In the genomic region with DNA sequence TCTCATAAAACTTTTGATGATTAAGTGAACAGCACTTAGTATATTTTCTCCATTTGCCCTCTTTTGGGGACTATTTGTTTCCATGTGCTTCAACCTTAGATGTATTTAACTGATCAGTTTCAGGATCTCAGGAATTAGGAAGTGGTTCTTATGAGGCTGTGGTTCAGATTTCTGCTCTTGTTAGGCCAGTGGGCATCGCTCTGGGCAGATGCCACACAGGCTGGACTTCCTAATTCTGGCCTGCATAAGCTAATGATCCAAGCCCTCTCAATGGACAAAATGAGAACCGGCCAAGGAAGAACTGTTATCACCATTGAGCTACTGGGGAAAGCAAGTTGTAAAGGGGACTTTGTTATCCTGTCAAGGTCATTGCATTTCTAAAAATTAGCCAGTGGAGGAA, we compare ENCODE assay signal across 10 cellular contexts.
"Had no signal": no experiment of that assay in that cellular context is flagged by ENCODE, and none has a peak within 500 bp of the region (broad histone marks: within the 10 kb centered on the region; RNA-seq: fewer than 3 reads in every experiment).

No MANE protein-coding gene starts in this region.

- DNase-seq: activated B cell treated with CpG ODN at 0.5 μM for 24 hours; activated CD4-positive, alpha-beta memory T cell treated with anti-CD3 and anti-CD28 coated beads for 36 hours; activated CD4-positive, alpha-beta T cell treated with anti-CD3 and anti-CD28 coated beads for 4 hours; activated T-cell treated with anti-CD3 and anti-CD28 coated beads for 4 hours; effector memory CD8-positive, alpha-beta T cell; left cardiac atrium; pancreas; spleen; stimulated activated CD4-positive, alpha-beta T cell treated with anti-CD3 and anti-CD28 coated beads, Interleukin-4, amount 100 ng/mL, for 4 hours; stimulated activated naive B cell treated with anti-CD40 and anti-IgM and Interleukin-4, amounts not matched to agents 10 μg/mL and 1 μg/mL and 100 μg/mL, for 72 hours had no signal

- H3K27ac ChIP-seq: pancreas had no signal

- H3K27me3 ChIP-seq: pancreas, spleen had no signal

- H3K9me3 ChIP-seq: pancreas, spleen had no signal

- H3K4me3 ChIP-seq: pancreas, spleen had no signal

- H3K36me3 ChIP-seq: pancreas, spleen had no signal

- ATAC-seq: effector memory CD8-positive, alpha-beta T cell; stimulated activated naive B cell treated with anti-CD40 and anti-IgM and Interleukin-4, amounts not matched to agents 10 μg/mL and 1 μg/mL and 100 μg/mL, for 72 hours had no signal
